21 cellular contexts compared by ENCODE assay signal in the genomic region with DNA sequence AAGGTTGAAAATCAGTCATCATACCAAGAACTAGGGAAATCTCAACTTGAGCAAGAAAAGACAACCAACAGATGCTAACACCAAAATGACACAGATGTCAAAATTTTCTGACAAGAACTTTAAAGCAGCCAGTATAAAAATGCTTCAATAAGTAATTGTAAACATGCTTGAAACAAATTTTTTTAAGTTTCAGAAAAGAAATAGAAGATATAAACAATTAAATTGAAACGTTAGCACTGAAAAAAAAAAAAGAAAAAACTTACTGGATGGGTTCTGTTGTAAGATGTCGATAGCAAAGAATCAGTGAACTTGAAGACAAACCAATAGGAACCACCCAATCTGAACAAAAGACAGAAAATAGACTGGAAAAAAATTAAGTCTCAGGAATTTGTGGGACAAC. TPM values are rescaled to one million over a fixed set of nuclear protein-coding genes. Genes with fewer than 3 reads are reported as not detected.
DNase-seq lines count a peak whose midpoint lies in the region; ATAC-seq and TF ChIP-seq lines count a peak whose summit lies in the region.
"Had no signal": no experiment of that assay in that cellular context is flagged by ENCODE, and none has a peak within 500 bp of the region (broad histone marks: within the 10 kb centered on the region; RNA-seq: fewer than 3 reads in every experiment).

No MANE protein-coding gene starts in this region.

- no peak overlapping the region for H3K4me2 ChIP-seq in SK-N-SH
- H3K4me2 ChIP-seq: A549 had no signal

- POLR2A ChIA-PET in SK-N-SH (lab: Yijun Ruan, JAX), result no interaction called here

- H2AFZ ChIP-seq in SK-N-SH (ENCODE audit: low read depth), result no peak overlapping the region

- no peaks in the 10 kb centered on the region for H3K27me3 ChIP-seq in SK-N-SH (ENCODE audit: insufficient read depth)
- H3K27me3 ChIP-seq in neutrophil, result no peaks in the 10 kb centered on the region
- no peaks in the 10 kb centered on the region for H3K27me3 ChIP-seq in brain microvascular endothelial cell (replicated peaks)
- H3K27me3 ChIP-seq: BLaER1 treated with 17β-estradiol and CSF1 and Interleukin-3, amounts not matched to agents 10 nM and 100 nM had no signal

- H3K9me3 Mint-ChIP-seq in IgD-negative memory B cell, result peaks cover 3 to 7% (median 5%) of the 10 kb centered on the region in 3 donors

- H3K9me2 ChIP-seq in SK-N-SH, result no peaks in the 10 kb centered on the region

- no peaks in the 10 kb centered on the region for H3K9me3 ChIP-seq in SK-N-SH
- H3K9me3 ChIP-seq in neutrophil, result no peaks in the 10 kb centered on the region

- no peak for TF ChIP-seq RAD21 in SK-N-SH (IDR thresholded peaks at IDR 0.05; ENCODE audit: low read length)

- in situ Hi-C loops in brain microvascular endothelial cell (cut with HindIII; ENCODE audit: low pct_ligation_motif_present, low sequenced_read_pairs), result no loop called here

- H3K4me3 ChIP-seq in SK-N-SH (ENCODE audit: low read depth in 2 of 2, low read length in 1 of 2), result no peak overlapping the region
- no peak overlapping the region for H3K4me3 ChIP-seq in neutrophil (ENCODE audit: low read depth in 1 of 2, low read length in 1 of 2)
- no peak overlapping the region for H3K4me3 ChIP-seq in brain microvascular endothelial cell (ENCODE audit: low read depth, low read length)
- H3K4me3 ChIP-seq in foreskin fibroblast (ENCODE audit: low read depth in 1 of 2, low read length in 2 of 2), result no peak overlapping the region
- H3K4me3 ChIP-seq: A549, GM12878 had no signal

- H3K36me3 ChIP-seq in SK-N-SH (replicated peaks in 1 of 2; ENCODE audit: control insufficient read depth in 1 of 2, insufficient read depth in 2 of 2, low read length in 1 of 2) (peaks cover 0 to 6% of the 10 kb centered on the region in 2 experiments), neutrophil (peaks cover 16% of the 10 kb centered on the region), brain microvascular endothelial cell (replicated peaks) (no peaks in the 10 kb centered on the region)

- peak overlapping the region in 2 of 3 donors; percentile 39 to 73 for H3K27ac Mint-ChIP-seq in IgD-negative memory B cell
- H3K27ac Mint-ChIP-seq: B cell; CD4-positive, alpha-beta memory T cell had no signal

- peaks cover 4% of the 10 kb centered on the region for H3K36me3 Mint-ChIP-seq in IgD-negative memory B cell

- H3K4me1 ChIP-seq in SK-N-SH (ENCODE audit: control insufficient read depth in 1 of 2, insufficient read depth in 2 of 2, low read depth in 1 of 2, low read length in 1 of 2), result peaks cover 0 to 5% of the 10 kb centered on the region in 2 experiments; a peak in 1 of 4 replicates
- H3K4me1 ChIP-seq in neutrophil (ENCODE audit: control insufficient read depth in 1 of 2, insufficient read depth in 1 of 2, low read depth in 1 of 2, low read length in 1 of 2), result peaks cover 60 to 83% of the 10 kb centered on the region in 2 experiments
- H3K4me1 ChIP-seq: A549, Caco-2 had no signal

- ATAC-seq in SK-N-SH treated with all-trans-retinoic acid at 6 μM for 48 hours, result no peak
- ATAC-seq: A549, GM12878 had no signal

- no peak overlapping the region for H3K4me3 Mint-ChIP-seq in IgD-negative memory B cell
- H3K4me3 Mint-ChIP-seq: B cell; CD4-positive, alpha-beta memory T cell; CD4-positive, CD25-positive, alpha-beta regulatory T cell; CD8-positive, alpha-beta memory T cell had no signal

- no peaks in the 10 kb centered on the region for H3F3A ChIP-seq in SK-N-SH (replicated peaks; ENCODE audit: insufficient read depth)

- WGBS in SK-N-SH (ENCODE audit: low lambda C conversion rate), result 34% methylated on average over 2 of the region's 2 CpGs

- no peaks in the 10 kb centered on the region for H4K20me1 ChIP-seq in SK-N-SH (ENCODE audit: insufficient read depth)

- TF ChIP-seq CTCF in SK-N-SH (IDR thresholded peaks at IDR 0.05) (no peak), neutrophil (IDR thresholded peaks at IDR 0.05) (no peak), brain microvascular endothelial cell (IDR thresholded peaks at IDR 0.05; ENCODE audit: low read depth, low read length, missing control alignments) (no peak), foreskin fibroblast (IDR thresholded peaks at IDR 0.05; ENCODE audit: low read depth, low read length) (no peak)

- no peak overlapping the region for H3K27ac ChIP-seq in SK-N-SH (ENCODE audit: low read depth in 2 of 2, low read length in 1 of 2)
- H3K27ac ChIP-seq in neutrophil, result peak overlapping the region; percentile 97
- H3K27ac ChIP-seq in brain microvascular endothelial cell, result no peak overlapping the region
- H3K27ac ChIP-seq: 22Rv1, A549, C4-2B had no signal

- peaks cover 10 to 26% (median 24%) of the 10 kb centered on the region in 3 donors for H3K4me1 Mint-ChIP-seq in IgD-negative memory B cell

- H3K27me3 Mint-ChIP-seq in IgD-negative memory B cell, result no peaks in the 10 kb centered on the region
- H3K27me3 Mint-ChIP-seq: B cell; CD4-positive, alpha-beta memory T cell had no signal

- DNase-seq in SK-N-SH (no peak), brain microvascular endothelial cell (no peak), foreskin fibroblast (no peak), COR-L47 (lab: John Stamatoyannopoulos, UW) (no peak)
- DNase-seq: AML-193; Caco-2; Calu3; CD4-positive, alpha-beta memory T cell; CD4-positive, CD25-positive, alpha-beta regulatory T cell; CD8-positive, alpha-beta memory T cell; DMS79 treated with DMSO at 0.1 percent for 48 hours; GDM1 had no signal

- H3K79me2 ChIP-seq in SK-N-SH (ENCODE audit: insufficient read depth), result no peaks in the 10 kb centered on the region

- TF ChIP-seq EP300 in SK-N-SH (IDR thresholded peaks at IDR 0.05; ENCODE audit: borderline replicate concordance in 1 of 2, low read depth in 1 of 2, low read length in 1 of 2), result no peak

- H3K9ac ChIP-seq in SK-N-SH, result no peak overlapping the region

- CTCF ChIA-PET in SK-N-SH (lab: Yijun Ruan, JAX), result no interaction called here

TF ChIP-seq in SK-N-SH treated with all-trans-retinoic acid at 6 μM for 48 hours, 23 proteins besides CTCF, POLR2A, EP300 and RAD21:
- TF ChIP-seq ARNTL (CRISPR knock-in tag; IDR thresholded peaks at IDR 0.05; ENCODE audit: borderline replicate concordance, low read depth), result no peak
- no peak for TF ChIP-seq ZC3H10 (CRISPR knock-in tag; IDR thresholded peaks at IDR 0.05)
- 0 out of 2 replicates have a peak, but pooled peaks have one; percentile 21 for TF ChIP-seq ZFP30 (CRISPR knock-in tag; IDR thresholded peaks at IDR 0.05)
- TF ChIP-seq TCF4 (CRISPR knock-in tag; IDR thresholded peaks at IDR 0.05; ENCODE audit: borderline replicate concordance), result no peak
- TF ChIP-seq, protein P1, sequence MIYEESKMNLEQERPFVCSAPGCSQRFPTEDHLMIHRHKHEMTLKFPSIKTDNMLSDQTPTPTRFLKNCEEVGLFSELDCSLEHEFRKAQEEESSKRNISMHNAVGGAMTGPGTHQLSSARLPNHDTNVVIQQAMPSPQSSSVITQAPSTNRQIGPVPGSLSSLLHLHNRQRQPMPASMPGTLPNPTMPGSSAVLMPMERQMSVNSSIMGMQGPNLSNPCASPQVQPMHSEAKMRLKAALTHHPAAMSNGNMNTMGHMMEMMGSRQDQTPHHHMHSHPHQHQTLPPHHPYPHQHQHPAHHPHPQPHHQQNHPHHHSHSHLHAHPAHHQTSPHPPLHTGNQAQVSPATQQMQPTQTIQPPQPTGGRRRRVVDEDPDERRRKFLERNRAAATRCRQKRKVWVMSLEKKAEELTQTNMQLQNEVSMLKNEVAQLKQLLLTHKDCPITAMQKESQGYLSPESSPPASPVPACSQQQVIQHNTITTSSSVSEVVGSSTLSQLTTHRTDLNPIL (CRISPR knock-in tag; IDR thresholded peaks at IDR 0.05; ENCODE audit: low read depth), result no peak
TF ChIP-seq in SK-N-SH treated with all-trans-retinoic acid at 6 μM for 48 hours: peak in this region for 1.

TF ChIP-seq in SK-N-SH, 30 proteins besides CTCF, POLR2A, EP300 and RAD21:
- TF ChIP-seq FOXM1 (IDR thresholded peaks at IDR 0.05; ENCODE audit: low read depth) (no peak), TCF12 (IDR thresholded peaks at IDR 0.05) (no peak), FOXJ3 (CRISPR knock-in tag; IDR thresholded peaks at IDR 0.05) (no peak), EZH2phosphoT487 (IDR thresholded peaks at IDR 0.05; ENCODE audit: borderline replicate concordance, low read depth) (no peak)

RNA-seq across cellular contexts. Expression of gene MYD88, which starts 8.0 kb away (rescaled TPM):
- polyA plus RNA-seq in SK-N-SH (2012; rRNA removed) (24.0 and 26.9 TPM in 2 replicates), IgD-negative memory B cell (83.0 TPM)
- polyA plus RNA-seq in SK-N-SH (2012; cell fraction: cytosol; rRNA removed), result 22.7 and 23.9 TPM in 2 replicates
- polyA plus RNA-seq in SK-N-SH (2012; cell fraction: nucleus; rRNA removed), result 34.1 and 42.3 TPM in 2 replicates

RNA-seq across cellular contexts. Expression of gene ACAA1, which starts 9.6 kb away (rescaled TPM):
- 86.4 and 101 TPM in 2 replicates for polyA plus RNA-seq in SK-N-SH (2012; rRNA removed)
- 60.4 and 61.4 TPM in 2 replicates for polyA plus RNA-seq in SK-N-SH (2012; cell fraction: cytosol; rRNA removed)
- 220 and 261 TPM in 2 replicates for polyA plus RNA-seq in SK-N-SH (2012; cell fraction: nucleus; rRNA removed)
- polyA plus RNA-seq in IgD-negative memory B cell, result 41.8 TPM

RNA-seq across cellular contexts. Expression of gene OXSR1, which starts 18.8 kb away (rescaled TPM):
- polyA plus RNA-seq in SK-N-SH (2012; rRNA removed) (22.3 and 31.9 TPM in 2 replicates), IgD-negative memory B cell (13.0 TPM)
- 28.5 and 30.6 TPM in 2 replicates for polyA plus RNA-seq in SK-N-SH (2012; cell fraction: cytosol; rRNA removed)
- polyA plus RNA-seq in SK-N-SH (2012; cell fraction: nucleus; rRNA removed), result 17.1 and 30.4 TPM in 2 replicates
